1 cellular context compared by ENCODE assay signal in the genomic region with DNA sequence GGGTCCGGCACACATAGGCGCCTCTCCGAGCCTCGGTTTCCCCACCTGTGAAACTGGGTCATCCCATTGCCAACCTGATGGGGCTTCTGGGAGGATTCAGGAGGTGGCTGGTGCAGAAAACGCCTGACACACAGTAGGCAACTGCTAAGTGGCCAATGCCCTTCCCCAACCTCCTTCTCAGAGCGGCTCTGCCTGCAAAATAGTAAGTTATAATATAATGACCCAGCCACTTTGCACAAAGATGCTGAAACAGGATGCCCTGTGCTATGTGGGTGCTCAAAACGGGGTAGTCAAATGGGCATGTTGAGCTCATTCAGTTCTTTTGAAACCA.
A peak's percentile ranks its signal among the peaks of the same experiment; 100 is the strongest.
TF ChIP-seq lines count a peak whose summit lies in the region.

No MANE protein-coding gene starts in this region.

TF ChIP-seq in H1, 55 proteins besides CTCF, POLR2A, EP300 and RAD21:
- TF ChIP-seq KDM4A (IDR thresholded peaks at IDR 0.05; ENCODE audit: low read depth, low read length, severe bottlenecking) (peak; percentile 46), BRCA1 (IDR thresholded peaks at IDR 0.05; ENCODE audit: low read depth, low read length) (no peak)
